Comparison of ENCODE assay signal across 17 cellular contexts in genomic region chr14:99790978-99791376, GRCh38. TPM values are rescaled to one million over a fixed set of nuclear protein-coding genes. Genes with fewer than 3 reads are reported as not detected.
A peak's percentile ranks its signal among the peaks of the same experiment; 100 is the strongest.
DNase-seq lines count a peak whose midpoint lies in the region; ATAC-seq and TF ChIP-seq lines count a peak whose summit lies in the region.
"Had no signal": no experiment of that assay in that cellular context is flagged by ENCODE, and none has a peak within 500 bp of the region (broad histone marks: within the 10 kb centered on the region; RNA-seq: fewer than 3 reads in every experiment).

No MANE protein-coding gene starts in this region.

- no peaks in the 10 kb centered on the region for H3K9me3 Mint-ChIP-seq in activated CD4-positive, alpha-beta T cell treated with anti-CD3 and anti-CD28 coated beads, Interleukin-2, amount 10 ng/mL, durations not matched to agents 7 days and 5 days
- H3K9me3 Mint-ChIP-seq in activated CD4-positive, alpha-beta T cell treated with anti-CD3 and anti-CD28 coated beads for 36 hours (ENCODE audit: low read depth): no peaks in the 10 kb centered on the region
- H3K9me3 Mint-ChIP-seq: central memory CD8-positive, alpha-beta T cell had no signal

- no peaks in the 10 kb centered on the region for H3K36me3 Mint-ChIP-seq in activated CD4-positive, alpha-beta T cell treated with anti-CD3 and anti-CD28 coated beads, Interleukin-2, amount 10 ng/mL, durations not matched to agents 7 days and 5 days (ENCODE audit: low read depth)
- H3K36me3 Mint-ChIP-seq in activated CD4-positive, alpha-beta T cell treated with anti-CD3 and anti-CD28 coated beads for 36 hours (ENCODE audit: low read depth): no peaks in the 10 kb centered on the region

- no peak overlapping the region for H3K4me3 Mint-ChIP-seq in activated CD4-positive, alpha-beta T cell treated with anti-CD3 and anti-CD28 coated beads, Interleukin-2, amount 10 ng/mL, durations not matched to agents 7 days and 5 days
- H3K4me3 Mint-ChIP-seq in activated CD4-positive, alpha-beta T cell treated with anti-CD3 and anti-CD28 coated beads for 36 hours: no peak overlapping the region
- H3K4me3 Mint-ChIP-seq: central memory CD8-positive, alpha-beta T cell had no signal

- no peaks in the 10 kb centered on the region for H3K36me3 ChIP-seq in gastroesophageal sphincter
- H3K36me3 ChIP-seq: Peyer's patch, prostate gland had no signal

- TF ChIP-seq EP300 in gastroesophageal sphincter (IDR thresholded peaks at IDR 0.05): no peak

- intact Hi-C loops in activated CD4-positive, alpha-beta T cell treated with anti-CD3 and anti-CD28 coated beads for 36 hours (cut with DNase I, micrococcal nuclease): loop anchor here in 1 of 2 experiments (10.0 kb wide), 1 partner anchor 364 kb away; the partner anchor contains the start of gene DEGS2

- peaks cover 5 to 89% (median 15%) of the 10 kb centered on the region in 3 donors for H3K4me1 ChIP-seq in gastroesophageal sphincter
- H3K4me1 ChIP-seq: prostate gland had no signal

- H3K27ac ChIP-seq in gastroesophageal sphincter: peak overlapping the region in 3 of 4 donors; percentile 96 to 97 (median 97)
- H3K27ac ChIP-seq: prostate gland, VCaP had no signal

- no peak for ATAC-seq in activated CD4-positive, alpha-beta T cell treated with anti-CD3 and anti-CD28 coated beads for 36 hours
- ATAC-seq in gastroesophageal sphincter (no peak), GM18867 (IDR thresholded peaks at IDR 0.05; ENCODE audit: unreplicated experiment) (no peak), GM21723 (IDR thresholded peaks at IDR 0.05; ENCODE audit: unreplicated experiment) (no peak)

- no peak for TF ChIP-seq POLR2A in gastroesophageal sphincter (IDR thresholded peaks at IDR 0.05)

- peaks cover 31% of the 10 kb centered on the region for H3K4me1 Mint-ChIP-seq in activated CD4-positive, alpha-beta T cell treated with anti-CD3 and anti-CD28 coated beads, Interleukin-2, amount 10 ng/mL, durations not matched to agents 7 days and 5 days
- peaks cover 34% of the 10 kb centered on the region for H3K4me1 Mint-ChIP-seq in activated CD4-positive, alpha-beta T cell treated with anti-CD3 and anti-CD28 coated beads for 36 hours

- H3K27ac Mint-ChIP-seq in activated CD4-positive, alpha-beta T cell treated with anti-CD3 and anti-CD28 coated beads, Interleukin-2, amount 10 ng/mL, durations not matched to agents 7 days and 5 days: peak overlapping the region; percentile 14
- no peak overlapping the region for H3K27ac Mint-ChIP-seq in activated CD4-positive, alpha-beta T cell treated with anti-CD3 and anti-CD28 coated beads for 36 hours

- no peak for DNase-seq in activated CD4-positive, alpha-beta T cell treated with anti-CD3 and anti-CD28 coated beads, Interleukin-2, amount 10 ng/mL, durations not matched to agents 7 days and 5 days
- no peak for DNase-seq in activated CD4-positive, alpha-beta T cell treated with anti-CD3 and anti-CD28 coated beads for 36 hours
- DNase-seq in NCI-H510A (lab: John Stamatoyannopoulos, UW) (peak; percentile 51), superior temporal gyrus (ENCODE audit: extremely low spot score) (peak; percentile 7)
- no peak for DNase-seq in activated naive CD4-positive, alpha-beta T cell treated with anti-CD3 and anti-CD28 coated beads, Interleukin-2, amount 50 U/mL, for 16 hours
- DNase-seq: effector memory CD4-positive, alpha-beta T cell; GF-D8; NCI-H1930; NCI-H774; Peyer's patch had no signal

- WGBS in gastroesophageal sphincter (ENCODE audit: low coverage in 1 of 2), 2 donors: 69 to 73% methylated on average over 3 to 5 of the region's 6 CpGs

- POLR2A ChIA-PET in activated CD4-positive, alpha-beta T cell treated with anti-CD3 and anti-CD28 coated beads, Interleukin-2, amount 10 ng/mL, durations not matched to agents 7 days and 5 days (lab: Charles Lee): no interaction called here
- POLR2A ChIA-PET in activated CD4-positive, alpha-beta T cell treated with anti-CD3 and anti-CD28 coated beads for 36 hours (lab: Charles Lee): no interaction called here

- TF ChIP-seq CTCF in gastroesophageal sphincter (IDR thresholded peaks at IDR 0.05): no peak

- no peaks in the 10 kb centered on the region for H3K27me3 ChIP-seq in gastroesophageal sphincter
- H3K27me3 ChIP-seq: Peyer's patch had no signal

- H3K27me3 Mint-ChIP-seq in activated CD4-positive, alpha-beta T cell treated with anti-CD3 and anti-CD28 coated beads, Interleukin-2, amount 10 ng/mL, durations not matched to agents 7 days and 5 days: peaks cover 39% of the 10 kb centered on the region
- peaks cover 12% of the 10 kb centered on the region for H3K27me3 Mint-ChIP-seq in activated CD4-positive, alpha-beta T cell treated with anti-CD3 and anti-CD28 coated beads for 36 hours
- H3K27me3 Mint-ChIP-seq: central memory CD8-positive, alpha-beta T cell had no signal

- H3K9me3 ChIP-seq in gastroesophageal sphincter: no peaks in the 10 kb centered on the region
- H3K9me3 ChIP-seq: Peyer's patch, prostate gland had no signal

- CTCF ChIA-PET in activated CD4-positive, alpha-beta T cell treated with anti-CD3 and anti-CD28 coated beads, Interleukin-2, amount 10 ng/mL, durations not matched to agents 7 days and 5 days (lab: Charles Lee): interaction anchor here (2.2 kb wide), 1 partner anchor 61 kb away, joined by 5 read pairs; no protein-coding TSS in a partner anchor
- CTCF ChIA-PET in activated CD4-positive, alpha-beta T cell treated with anti-CD3 and anti-CD28 coated beads for 36 hours (lab: Charles Lee): no interaction called here

- no peak overlapping the region for H3K4me3 ChIP-seq in gastroesophageal sphincter
- H3K4me3 ChIP-seq: Peyer's patch, prostate gland had no signal

RNA-seq across cellular contexts. Expression of gene EML1, which starts 2.2 kb away (rescaled TPM):
- under 1 TPM in 1 of 2 experiments, not detected in 1; 0.12 TPM for total RNA-seq in activated CD4-positive, alpha-beta T cell treated with anti-CD3 and anti-CD28 coated beads, Interleukin-2, amount 10 ng/mL, durations not matched to agents 7 days and 5 days
- 1 to 10 TPM; 1.7 TPM for total RNA-seq in activated CD4-positive, alpha-beta T cell treated with anti-CD3 and anti-CD28 coated beads for 36 hours
- total RNA-seq in gastroesophageal sphincter: 100 to 1,000 TPM; 121 to 206 (median 136) TPM
- total RNA-seq: HT-29 had no signal

Comparison
In these comparisons a context has a peak if more than half of its experiments do, and no peak if none do; other contexts are left out.
1. DNase-seq: peak in NCI-H510A (single experiment) and superior temporal gyrus (single experiment); none in activated CD4-positive, alpha-beta T cell treated with anti-CD3 and anti-CD28 coated beads, Interleukin-2, amount 10 ng/mL, durations not matched to agents 7 days and 5 days (single experiment), activated CD4-positive, alpha-beta T cell treated with anti-CD3 and anti-CD28 coated beads for 36 hours (single experiment) and activated naive CD4-positive, alpha-beta T cell treated with anti-CD3 and anti-CD28 coated beads, Interleukin-2, amount 50 U/mL, for 16 hours (single experiment).
2. RNA of gene EML1, which starts 2.2 kb away (total RNA-seq): 121 to 206 TPM in gastroesophageal sphincter; 1.7 TPM in activated CD4-positive, alpha-beta T cell treated with anti-CD3 and anti-CD28 coated beads for 36 hours and 0.12 TPM in activated CD4-positive, alpha-beta T cell treated with anti-CD3 and anti-CD28 coated beads, Interleukin-2, amount 10 ng/mL, durations not matched to agents 7 days and 5 days; every median in the first group is over 10 times any median in the second.